In the genomic region with DNA sequence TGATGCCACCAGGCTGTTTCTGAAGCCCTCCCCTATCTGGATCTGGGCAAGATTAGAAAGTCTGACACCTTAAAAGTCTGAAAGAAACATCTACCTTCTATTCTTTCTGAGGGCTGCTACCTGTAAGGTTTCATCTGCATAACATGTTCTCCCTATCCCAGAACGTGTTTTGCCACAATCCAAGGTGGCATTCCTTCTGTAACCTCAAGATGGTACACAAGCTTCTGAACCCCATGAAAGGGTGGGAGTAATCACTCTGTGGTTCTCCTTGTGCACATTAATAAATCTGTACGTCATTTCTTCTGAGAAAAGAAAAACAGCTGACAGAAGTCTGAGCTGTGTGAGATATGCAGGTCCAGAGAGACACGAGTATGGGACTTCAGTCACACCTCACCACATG, we compare ENCODE assay signal across 21 cellular contexts. TPM values are rescaled to one million over a fixed set of nuclear protein-coding genes. Genes with fewer than 3 reads are reported as not detected.
DNase-seq lines count a peak whose midpoint lies in the region; TF ChIP-seq lines count a peak whose summit lies in the region.
"Had no signal": no experiment of that assay in that cellular context is flagged by ENCODE, and none has a peak within 500 bp of the region (broad histone marks: within the 10 kb centered on the region; RNA-seq: fewer than 3 reads in every experiment).

No MANE protein-coding gene starts in this region.

- POLR2A ChIA-PET in PC-9 (lab: Charles Lee; ENCODE audit: unreplicated experiment) = interaction anchor here (0.6 kb wide), 2 partner anchors 115 to 304 kb away, joined by 4 read pairs; no protein-coding TSS in a partner anchor

- no peak overlapping the region for H2BK5ac ChIP-seq in mesendoderm (ENCODE audit: low read length)

- intact Hi-C loops in PC-9 (cut with micrococcal nuclease; ENCODE audit: unreplicated experiment) = no loop called here

- no peak overlapping the region for H3K23ac ChIP-seq in mesendoderm (ENCODE audit: low read length)

- no peak overlapping the region for H2AK5ac ChIP-seq in mesendoderm (ENCODE audit: low read length)

- H3F3A ChIP-seq in PC-9 (ENCODE audit: insufficient read depth, low read depth) = no peaks in the 10 kb centered on the region

- no TSS peak for BruUV-seq in PC-9 (replicated peaks; lab: Mats Ljungman, UMichigan)

- CTCF ChIA-PET in PC-9 (lab: Charles Lee) = interaction anchor here (0.7 kb wide), 1 partner anchor 28 kb away, joined by 4 read pairs; no protein-coding TSS in a partner anchor

- H3K9me2 ChIP-seq in PC-9 (ENCODE audit: insufficient read depth) = no peaks in the 10 kb centered on the region

- H2BK15ac ChIP-seq in mesendoderm (replicated peaks; ENCODE audit: low read depth) = no peak overlapping the region

- peak overlapping the region in 7 of 11 experiments; percentile 14 to 83 (median 78); a peak in 12 of 22 replicates for H3K4me2 ChIP-seq in BLaER1 treated with 17β-estradiol and CSF1 and Interleukin-3, amounts not matched to agents 10 nM and 100 nM
- H3K4me2 ChIP-seq in PC-9 (no peak overlapping the region), mesendoderm (ENCODE audit: low read length) (no peak overlapping the region)

- H4K5ac ChIP-seq in mesendoderm (ENCODE audit: low read length) = no peak overlapping the region

- H3K4me3 ChIP-seq in BLaER1 treated with 17β-estradiol and CSF1 and Interleukin-3, amounts not matched to agents 10 nM and 100 nM = no peak overlapping the region
- no peak overlapping the region for H3K4me3 ChIP-seq in PC-9
- no peak overlapping the region for H3K4me3 ChIP-seq in mesendoderm (ENCODE audit: low read length)
- H3K4me3 ChIP-seq: GM12878, SJSA1 had no signal

- peak; percentile 50 for DNase-seq in HT-29 (ENCODE audit: low spot score)
- DNase-seq in PC-9 = peak; percentile 31 to 67
- DNase-seq in mesendoderm = peak; percentile 41
- DNase-seq in NCI-H1092 treated with DMSO at 0.1 percent for 48 hours (lab: John Stamatoyannopoulos, UW) = no peak
- DNase-seq in NCI-H2196 treated with DMSO at 0.1 percent for 48 hours (lab: John Stamatoyannopoulos, UW; ENCODE audit: unreplicated experiment) = no peak
- DNase-seq in activated CD4-positive, alpha-beta T cell treated with anti-CD3 and anti-CD28 coated beads, Interleukin-2, amount 50 U/mL, for 1 hour = no peak
- DNase-seq: C1 segment of cervical spinal cord; CD4-positive, alpha-beta memory T cell; COR-L47; DMS53; NCI-H1105; NCI-H146; NCI-H1930; NCI-H2107; NCI-H446; NCI-H526; NCI-H82; T-cell had no signal

- peak overlapping the region; percentile 82 for H3K18ac ChIP-seq in mesendoderm (ENCODE audit: low read length)

- H3K79me2 ChIP-seq in PC-9 (ENCODE audit: low read depth) (no peaks in the 10 kb centered on the region), mesendoderm (ENCODE audit: control insufficient read depth, insufficient read depth, low read length) (no peaks in the 10 kb centered on the region)

- peaks cover 0 to 52% (median 21%) of the 10 kb centered on the region in 11 experiments; a peak in 16 of 22 replicates for H3K9me3 ChIP-seq in BLaER1 treated with 17β-estradiol and CSF1 and Interleukin-3, amounts not matched to agents 10 nM and 100 nM (replicated peaks in 1 of 11)
- no peaks in the 10 kb centered on the region for H3K9me3 ChIP-seq in PC-9 (ENCODE audit: insufficient read depth, low read depth)
- H3K9me3 ChIP-seq: SJSA1 had no signal

- WGBS in mesendoderm (ENCODE audit: extremely low coverage, insufficient coverage, low lambda C conversion rate) = no CpG with 5 or more reads among the region's 3 CpGs

- H3K27ac ChIP-seq in BLaER1 treated with 17β-estradiol and CSF1 and Interleukin-3, amounts not matched to agents 10 nM and 100 nM = peak overlapping the region in 7 of 11 experiments; percentile 31 to 84 (median 50); a peak in 7 of 22 replicates
- no peak overlapping the region for H3K27ac ChIP-seq in PC-9
- peak overlapping the region; percentile 31 for H3K27ac ChIP-seq in mesendoderm (ENCODE audit: low read depth, low read length)
- H3K27ac ChIP-seq: SJSA1 had no signal

- no peaks in the 10 kb centered on the region for H3K27me3 ChIP-seq in BLaER1 treated with 17β-estradiol and CSF1 and Interleukin-3, amounts not matched to agents 10 nM and 100 nM
- H3K27me3 ChIP-seq in PC-9 (ENCODE audit: insufficient read depth, low read depth) = no peaks in the 10 kb centered on the region
- H3K27me3 ChIP-seq in mesendoderm (ENCODE audit: insufficient read depth, low read length, poor library complexity) = no peaks in the 10 kb centered on the region

- no peak for TF ChIP-seq CTCF in PC-9 (conservative IDR thresholded peaks at IDR 0.05)

- no peak overlapping the region for H2AFZ ChIP-seq in PC-9

- H3K36me3 ChIP-seq in BLaER1 treated with 17β-estradiol and CSF1 and Interleukin-3, amounts not matched to agents 10 nM and 100 nM = peaks cover 0 to 100% (median 82%) of the 10 kb centered on the region in 11 experiments; a peak in 17 of 22 replicates
- H3K36me3 ChIP-seq in PC-9 (ENCODE audit: low read depth) (no peaks in the 10 kb centered on the region), mesendoderm (ENCODE audit: control insufficient read depth, insufficient read depth, low read length) (no peaks in the 10 kb centered on the region)
- H3K36me3 ChIP-seq: SJSA1 had no signal

- H3K56ac ChIP-seq in mesendoderm (ENCODE audit: low read length) = no peak overlapping the region

- H3K79me1 ChIP-seq in mesendoderm (ENCODE audit: low read length) = no peaks in the 10 kb centered on the region

- peaks cover 21 to 97% (median 78%) of the 10 kb centered on the region in 10 experiments for H3K4me1 ChIP-seq in BLaER1 treated with 17β-estradiol and CSF1 and Interleukin-3, amounts not matched to agents 10 nM and 100 nM
- H3K4me1 ChIP-seq in PC-9 (replicated peaks; ENCODE audit: insufficient read depth) (no peaks in the 10 kb centered on the region), mesendoderm (ENCODE audit: control insufficient read depth, low read depth, low read length) (peaks cover 6% of the 10 kb centered on the region)
- H3K4me1 ChIP-seq: SJSA1 had no signal

- H2BK120ac ChIP-seq in mesendoderm (ENCODE audit: low read depth, low read length) = peak overlapping the region; percentile 34

- H3K4ac ChIP-seq in mesendoderm (ENCODE audit: low read depth, low read length) = no peak overlapping the region

- H4K20me1 ChIP-seq in BLaER1 treated with 17β-estradiol and CSF1 and Interleukin-3, amounts not matched to agents 10 nM and 100 nM = no peaks in the 10 kb centered on the region
- no peaks in the 10 kb centered on the region for H4K20me1 ChIP-seq in PC-9 (ENCODE audit: insufficient read depth)

- H4K8ac ChIP-seq in mesendoderm (ENCODE audit: low read depth, low read length) = no peak overlapping the region

- H3K9ac ChIP-seq in BLaER1 treated with 17β-estradiol and CSF1 and Interleukin-3, amounts not matched to agents 10 nM and 100 nM = 0 out of 22 replicates have a peak overlapping the region, but pooled peaks of 1 of the 11 experiments have one; percentile 19
- H3K9ac ChIP-seq in mesendoderm (ENCODE audit: low read length) = no peak overlapping the region

RNA-seq across cellular contexts. Expression of gene MSH6, which starts 41.8 kb away (rescaled TPM):
- 40.3 and 44.4 TPM in 2 replicates for total RNA-seq in HT-29 (2014; rRNA removed; shearing (Covaris generic))
- total RNA-seq in PC-9 (2021) = 105 and 123 TPM in 2 replicates
- 135 TPM for polyA plus RNA-seq in mesendoderm (2013, experiment 1 of 2)
- polyA plus RNA-seq in mesendoderm (2013, experiment 2 of 2) = 139 TPM

Comparison
In these comparisons a context has a peak if more than half of its experiments do, and no peak if none do; other contexts are left out.
1. H3K4me2 ChIP-seq: peak in BLaER1 treated with 17β-estradiol and CSF1 and Interleukin-3, amounts not matched to agents 10 nM and 100 nM (7 of 11); none in PC-9 (single experiment) and mesendoderm (single experiment).
2. DNase-seq: peak in HT-29 (single experiment), PC-9 (2 of 2) and mesendoderm (single experiment); none in NCI-H1092 treated with DMSO at 0.1 percent for 48 hours (single experiment), NCI-H2196 treated with DMSO at 0.1 percent for 48 hours (single experiment) and activated CD4-positive, alpha-beta T cell treated with anti-CD3 and anti-CD28 coated beads, Interleukin-2, amount 50 U/mL, for 1 hour (single experiment).